ENCODE assay signal across 26 cellular contexts in the genomic region with DNA sequence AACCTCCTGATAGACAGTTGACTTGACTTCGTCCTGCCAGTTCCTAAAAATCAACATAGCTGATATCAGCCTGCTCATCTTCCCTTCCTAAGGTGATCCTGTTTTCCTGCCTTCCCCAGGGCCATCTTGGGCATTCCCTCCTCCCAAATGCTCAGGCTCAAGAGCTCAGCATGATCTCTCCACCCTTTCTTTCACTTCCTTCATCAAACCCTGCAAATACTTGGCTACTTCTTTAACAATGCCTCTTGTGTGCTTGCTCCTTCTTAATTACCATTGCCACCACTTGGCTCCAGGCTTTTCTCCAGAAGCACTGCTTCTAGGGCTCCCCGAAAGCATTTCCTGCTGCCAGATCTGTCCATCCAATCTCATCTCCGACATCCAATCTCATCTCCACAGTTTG. TPM values are rescaled to one million over a fixed set of nuclear protein-coding genes. Genes with fewer than 3 reads are reported as not detected.
"Had no signal": no experiment of that assay in that cellular context is flagged by ENCODE, and none has a peak within 500 bp of the region (broad histone marks: within the 10 kb centered on the region; RNA-seq: fewer than 3 reads in every experiment).

No MANE protein-coding gene starts in this region.

- ATAC-seq: left lobe of liver; natural killer cell; psoas muscle; right cardiac atrium; stimulated activated effector memory CD8-positive, alpha-beta T cell treated with anti-CD3 and anti-CD28 coated beads, Interleukin-12 subunit alpha, Interleukin-12 subunit beta, amount 100 ng/mL, for 72 hours had no signal

- DNase-seq: colonic mucosa; effector memory CD4-positive, alpha-beta T cell; erythroblast; esophagus squamous epithelium; head of caudate nucleus; kidney; natural killer cell; occipital lobe; ovary; posterior cingulate gyrus; psoas muscle; right cardiac atrium; sigmoid colon; stimulated activated CD4-positive, alpha-beta T cell treated with anti-CD3 and anti-CD28 coated beads, Interleukin-2, amount 100 ng/mL, for 24 hours; stimulated activated CD4-positive, alpha-beta T cell treated with anti-CD3 and anti-CD28 coated beads, Interleukin-4, amount 100 ng/mL, for 24 hours; stimulated activated naive CD4-positive, alpha-beta T cell treated with Interleukin-2 at 50 U/mL for 16 hours; stomach; thyroid gland had no signal

- FAIRE-seq: endothelial cell of umbilical vein, frontal cortex, kidney had no signal

RNA-seq across cellular contexts. Expression of a gene that starts 7.3 kb away (rescaled TPM):
- polyA plus RNA-seq: liver had no signal

RNA-seq across cellular contexts. Expression of a gene that starts 17.1 kb away (rescaled TPM):
- polyA plus RNA-seq: endothelial cell of umbilical vein, liver, lung, neural cell, ovary, psoas muscle, right cardiac atrium, stomach, urinary bladder had no signal
